ENCODE assay signal across 9 cellular contexts in genomic region chr10:5211696-5212095, GRCh38. TPM values are rescaled to one million over a fixed set of nuclear protein-coding genes. Genes with fewer than 3 reads are reported as not detected.
"Had no signal": no experiment of that assay in that cellular context is flagged by ENCODE, and none has a peak within 500 bp of the region (broad histone marks: within the 10 kb centered on the region; RNA-seq: fewer than 3 reads in every experiment).

No MANE protein-coding gene starts in this region.

- ATAC-seq: GM12878 had no signal

- H3K4me3 ChIP-seq: GM12878 had no signal

- DNase-seq: GDM1, GF-D8 had no signal

- FAIRE-seq: G401.6, GM12878, GM12891, GM12892, GM18507, GM19239 had no signal

RNA-seq across cellular contexts. Expression of gene AKR1C4, which starts 15.1 kb away (rescaled TPM):
- total RNA-seq: G401, GM12878 had no signal

RNA-seq across cellular contexts. Expression of gene AKR1C8, which starts 26.7 kb away (rescaled TPM):
- total RNA-seq: G401, GM12878 had no signal
